In the genomic region with DNA sequence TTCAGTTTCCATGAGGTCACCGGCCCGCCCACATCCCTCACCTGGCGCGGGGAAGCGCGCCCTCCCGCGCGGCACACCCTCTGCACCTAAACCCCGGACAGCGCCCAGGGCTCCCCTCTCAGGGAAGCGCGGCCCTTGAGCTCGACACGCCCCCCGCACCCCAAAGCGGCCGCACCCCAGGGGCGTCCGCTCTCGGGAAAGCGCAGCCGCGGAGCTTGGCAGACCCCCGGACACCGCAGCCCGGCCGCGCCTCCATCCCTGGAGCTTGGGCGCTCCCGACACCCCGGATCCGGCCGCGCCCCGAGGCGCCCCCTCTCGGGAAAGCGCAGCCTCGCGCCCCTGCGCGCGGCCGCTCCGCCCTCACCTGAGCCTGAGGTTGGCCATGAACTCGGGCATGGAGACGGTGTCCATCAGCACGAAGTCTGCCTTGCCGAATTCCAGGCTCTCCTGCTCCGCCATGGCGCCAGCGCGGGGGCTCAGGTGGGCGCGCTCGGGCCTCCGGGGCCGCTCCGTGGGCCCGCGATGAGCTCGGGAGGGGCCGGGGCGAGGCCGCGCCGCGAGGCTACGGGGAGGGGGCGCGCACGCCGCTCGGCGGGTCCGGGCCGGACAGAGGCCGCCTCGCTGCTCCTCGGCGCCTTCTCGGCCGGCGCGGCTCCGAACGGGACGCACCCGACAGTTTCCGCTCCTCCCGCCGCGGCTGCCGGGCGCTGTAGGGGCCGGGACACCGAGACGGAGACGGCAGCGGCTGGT, we compare ENCODE assay signal across 8 cellular contexts. TPM values are rescaled to one million over a fixed set of nuclear protein-coding genes. Genes with fewer than 3 reads are reported as not detected.
DNase-seq lines count a peak whose midpoint lies in the region; ATAC-seq, FAIRE-seq and TF ChIP-seq lines count a peak whose summit lies in the region.

Gene MYO1D, minus strand, starts transcription at position 711 of the 750 bp plus-strand sequence. Its CDS starts 252 bp downstream, at position 459.

- ATAC-seq in GM19467 (IDR thresholded peaks at IDR 0.05; ENCODE audit: unreplicated experiment), result peak; percentile 48
- ATAC-seq in T-helper 17 cell, result peak; percentile 46
- peak; percentile 73 for ATAC-seq in GM12878

- H3F3A ChIP-seq in smooth muscle cell (ENCODE audit: low read depth), result no peaks in the 10 kb centered on the region

- POLR2A ChIA-PET in GM12878 (lab: Charles Lee), result interaction anchor here (0.7 to 4.6 kb wide), 16 partner anchors 8 to 419 kb away, joined by 3 to 36 read pairs (median 4); no protein-coding TSS in a partner anchor

- TF ChIP-seq POLR2A in GM12878 (IDR thresholded peaks at IDR 0.05; ENCODE audit: low read depth, low read length), result peak; percentile 71

- H4K20me1 ChIP-seq in GM12878 (ENCODE audit: control insufficient read depth, insufficient read depth), result no peaks in the 10 kb centered on the region; the same call in 1 of the 2 replicates
- H4K20me1 ChIP-seq in smooth muscle cell (ENCODE audit: low read depth), result peaks cover 16% of the 10 kb centered on the region

- no peak for FAIRE-seq in GM12878 (lab: Jason Lieb, UNC)

- peak within 1 kb of the TSS; percentile 66 for H3K27ac ChIP-seq in GM12878 (ENCODE audit: control insufficient read depth, insufficient read depth)
- H3K27ac ChIP-seq in iPS-20b (ENCODE audit: low read length), result no peak within 1 kb of the TSS
- peak within 1 kb of the TSS; percentile 66 for H3K27ac ChIP-seq in smooth muscle cell (ENCODE audit: low read depth)

- peak; percentile 53 to 61 (median 56); a peak in 5 of 6 replicates for TF ChIP-seq CTCF in GM12878 (IDR thresholded peaks at IDR 0.05 in 2 of 3, conservative IDR thresholded peaks at IDR 0.05 in 1 of 3; ENCODE audit: control insufficient read depth in 2 of 3, extremely low read depth in 1 of 3, insufficient read depth in 1 of 3, low read depth in 3 of 3, low read length in 3 of 3)
- peak; percentile 48 for TF ChIP-seq CTCF in smooth muscle cell (IDR thresholded peaks at IDR 0.05; ENCODE audit: borderline replicate concordance, insufficient read depth, poor library complexity, severe bottlenecking)

- no peaks in the 10 kb centered on the region for H3K9me3 ChIP-seq in T-helper 17 cell (ENCODE audit: control insufficient read depth, low read length, poor library complexity, severe bottlenecking)
- no peaks in the 10 kb centered on the region for H3K9me3 ChIP-seq in GM12878 (replicated peaks; ENCODE audit: control insufficient read depth, insufficient read depth, low read length)
- no peaks in the 10 kb centered on the region for H3K9me3 ChIP-seq in iPS-20b (ENCODE audit: insufficient read depth, low read depth, low read length)
- no peaks in the 10 kb centered on the region for H3K9me3 ChIP-seq in smooth muscle cell (replicated peaks; ENCODE audit: low read depth)

- H3K36me3 Mint-ChIP-seq in T-helper 17 cell (ENCODE audit: low read depth), result peaks cover 4% of the 10 kb centered on the region

- CTCF ChIA-PET in GM12878 (lab: Yijun Ruan, JAX), result interaction anchor here (0.8 to 13.7 kb wide), 38 partner anchors 10 to 432 kb away, joined by 3 to 335 read pairs (median 7); partner anchors contain the start of gene PSMD11

- DNase-seq in COLO668 (lab: John Stamatoyannopoulos, UW; ENCODE audit: unreplicated experiment) (peak; percentile 76), HPDE6-E6E7 (ENCODE audit: extremely low spot score) (peak; percentile 64), T-helper 17 cell (peak; percentile 43 to 64 (median 53)), GM12878 (ENCODE audit: low read depth, low spot score) (no peak), smooth muscle cell (lab: John Stamatoyannopoulos, UW; ENCODE audit: unreplicated experiment) (no peak), kidney glomerular epithelial cell (lab: John Stamatoyannopoulos, UW) (no peak)

- RAD21 ChIA-PET in GM12878 (lab: Charles Lee; ENCODE audit: unreplicated experiment), result interaction anchor here (0.8 to 8.2 kb wide), 38 partner anchors 8 to 553 kb away, joined by 3 to 198 read pairs (median 6); partner anchors contain the start of genes CDK5R1 and PSMD11

- H3K27ac Mint-ChIP-seq in T-helper 17 cell, result no peak within 1 kb of the TSS

- H2AFZ ChIP-seq in GM12878 (ENCODE audit: control insufficient read depth, low read depth, low read length), result peak within 1 kb of the TSS; percentile 98
- H2AFZ ChIP-seq in smooth muscle cell (ENCODE audit: low read depth), result peak within 1 kb of the TSS; percentile 99

- no TSS peak for BruUV-seq in GM12878 (replicated peaks; lab: Mats Ljungman, UMichigan)

- intact Hi-C loops in GM12878 (cut with micrococcal nuclease; ENCODE audit: unreplicated experiment), result loop anchor here (1.0 to 5.0 kb wide), 3 partner anchors 48 to 394 kb away; no protein-coding TSS in a partner anchor

- H3K9ac ChIP-seq in GM12878 (ENCODE audit: control insufficient read depth, insufficient read depth, low read length) (peak within 1 kb of the TSS; percentile 73), iPS-20b (ENCODE audit: low read depth, low read length) (peak within 1 kb of the TSS; percentile 71; the same call in 1 of the 2 replicates), smooth muscle cell (ENCODE audit: low read depth) (peak within 1 kb of the TSS; percentile 69)

- H3K4me3 Mint-ChIP-seq in T-helper 17 cell, result peak within 1 kb of the TSS; percentile 96

- in situ Hi-C loops in GM12878 (cut with MboI), result no loop called here

- peaks cover 23% of the 10 kb centered on the region for H3K4me1 Mint-ChIP-seq in T-helper 17 cell

- SMC1A ChIA-PET in GM12878 (lab: Charles Lee; ENCODE audit: uncharacterized antibody, unreplicated experiment), result interaction anchor here (0.9 to 14.6 kb wide), 33 partner anchors 9 to 413 kb away, joined by 3 to 248 read pairs (median 5); no protein-coding TSS in a partner anchor

- H3K79me2 ChIP-seq in GM12878 (ENCODE audit: control insufficient read depth, insufficient read depth, low read length) (peaks cover 9% of the 10 kb centered on the region), smooth muscle cell (ENCODE audit: low read depth) (peaks cover 19% of the 10 kb centered on the region)

- TF ChIP-seq RAD21 in GM12878 (IDR thresholded peaks at IDR 0.05; ENCODE audit: insufficient read depth, low read depth, low read length), result peak; percentile 40

- H3K27me3 ChIP-seq in GM12878 (replicated peaks in 1 of 2; ENCODE audit: control insufficient read depth in 2 of 2, insufficient read depth in 2 of 2, low read length in 1 of 2) (no peaks in the 10 kb centered on the region), iPS-20b (ENCODE audit: insufficient read depth, low read length) (peaks cover 18% of the 10 kb centered on the region; the same call in 1 of the 2 replicates), smooth muscle cell (ENCODE audit: low read depth) (no peaks in the 10 kb centered on the region)

- H3K4me1 ChIP-seq in GM12878 (ENCODE audit: control insufficient read depth, insufficient read depth, low read length) (no peaks in the 10 kb centered on the region), iPS-20b (ENCODE audit: insufficient read depth, low read length) (peaks cover 7% of the 10 kb centered on the region; the same call in 1 of the 2 replicates), smooth muscle cell (ENCODE audit: low read depth) (peaks cover 5% of the 10 kb centered on the region)

- WGBS in GM12878 (ENCODE audit: insufficient coverage, insufficient replicate concordance, low lambda C conversion rate, missing lambda C conversion rate), result under 1% methylated on average over 54 of the region's 101 CpGs
- WGBS in smooth muscle cell (ENCODE audit: low lambda C conversion rate), result under 1% methylated on average over 78 of the region's 101 CpGs

- no peaks in the 10 kb centered on the region for H3K27me3 Mint-ChIP-seq in T-helper 17 cell

- no peak for TF ChIP-seq EP300 in GM12878 (IDR thresholded peaks at IDR 0.05; ENCODE audit: borderline replicate concordance in 1 of 2, control insufficient read depth in 1 of 2, low read depth in 2 of 2, low read length in 2 of 2)

- H3K4me3 ChIP-seq in GM12878 (peak within 1 kb of the TSS; percentile 72), iPS-20b (ENCODE audit: low read length) (peak within 1 kb of the TSS; percentile 79), smooth muscle cell (peak within 1 kb of the TSS; percentile 96)

- no peaks in the 10 kb centered on the region for H3K36me3 ChIP-seq in GM12878 (ENCODE audit: control insufficient read depth in 2 of 2, insufficient read depth in 2 of 2, low read length in 1 of 2)
- no peaks in the 10 kb centered on the region for H3K36me3 ChIP-seq in iPS-20b (ENCODE audit: insufficient read depth, low read depth, low read length)
- no peaks in the 10 kb centered on the region for H3K36me3 ChIP-seq in smooth muscle cell (ENCODE audit: low read depth)

- H3K4me2 ChIP-seq in GM12878 (ENCODE audit: control insufficient read depth, insufficient read depth) (peak within 1 kb of the TSS; percentile 92), smooth muscle cell (peak within 1 kb of the TSS; percentile 92)

RNA-seq across cellular contexts. Expression of gene MYO1D, which starts in this region (rescaled TPM):
- total RNA-seq in T-helper 17 cell (10 to 100 TPM in 1 of 2 donors, 1 to 10 TPM in 1; 9.1 to 12.4 TPM), GM12878 (2014; rRNA removed) (22.6 and 27.2 TPM in 2 replicates), GM12878 (2014; rRNA removed; fragmentation: Illumina TruSeq; extraction: Trizol) (33.3 and 34.0 TPM in 2 replicates), GM12878 (2021) (36.9 and 37.7 TPM in 2 replicates), smooth muscle cell (26.9 and 35.7 TPM in 2 replicates)
- total RNA-seq in GM12878 (2013; cell fraction: nucleolus; rRNA removed), result 126 and 148 TPM in 2 replicates
- polyA plus RNA-seq in GM12878 (2011; ENCODE audit: low read depth), result 9.7 TPM
- polyA plus RNA-seq in GM12878 (2011; rRNA removed) (23.8 and 26.0 TPM in 2 replicates), GM12878 (2014; fragmentation: Illumina TruSeq; extraction: Trizol) (26.9 and 29.6 TPM in 2 replicates), GM12878 (2014; fragmentation: Nextera tagmentation; extraction: Ambion mirVana) (1 to 10 TPM; 1.8 to 2.5 TPM), GM12878 (2014; rRNA removed) (18.0 and 24.7 TPM in 2 replicates), GM12878 (2016; fragmentation: Nextera tagmentation; extraction: Ambion mirVana) (10 to 100 TPM in 1 of 2 experiments, 1 to 10 TPM in 1; 3.2 to 18.6 TPM), smooth muscle cell (13.9 and 20.7 TPM in 2 replicates)
- 18.2 and 21.4 TPM in 2 replicates for polyA plus RNA-seq in GM12878 (2011; cell fraction: cytosol; rRNA removed)
- polyA plus RNA-seq in GM12878 (2011; cell fraction: nucleus; rRNA removed), result 14.4 and 15.6 TPM in 2 replicates
- polyA plus RNA-seq in GM12878 (2012), result 8.8 and 11.8 TPM in 2 replicates
- 61.2 and 77.5 TPM in 2 replicates for polyA minus RNA-seq in GM12878 (2011; rRNA and poly(A)+ RNA removed)
- polyA minus RNA-seq in GM12878 (2011; cell fraction: cytosol; rRNA and poly(A)+ RNA removed), result 16.7 and 19.9 TPM in 2 replicates
- 60.8 and 82.4 TPM in 2 replicates for polyA minus RNA-seq in GM12878 (2011; cell fraction: nucleus; rRNA and poly(A)+ RNA removed)

Comparison
In these comparisons a context has a peak if more than half of its experiments do, and no peak if none do; other contexts are left out.
1. DNase-seq: peak in COLO668 (single experiment), HPDE6-E6E7 (single experiment) and T-helper 17 cell (3 of 3); none in GM12878 (single experiment), smooth muscle cell (single experiment) and kidney glomerular epithelial cell (single experiment).
2. Peak in every context shown above with its lines, with median percentiles within 50 percentile points of each other: ATAC-seq, H3K4me3 ChIP-seq and H3K9ac ChIP-seq.